ENCODE assay signal across 8 cellular contexts in genomic region chr1:35030338-35031102, GRCh38. TPM values are rescaled to one million over a fixed set of nuclear protein-coding genes. Genes with fewer than 3 reads are reported as not detected.
DNase-seq lines count a peak whose midpoint lies in the region; ATAC-seq and TF ChIP-seq lines count a peak whose summit lies in the region.

No MANE protein-coding gene starts in this region.

- peaks cover 35% of the 10 kb centered on the region for H3K4me1 Mint-ChIP-seq in activated CD4-positive, alpha-beta T cell treated with anti-CD3 and anti-CD28 coated beads, Interleukin-2, amount 10 ng/mL, durations not matched to agents 7 days and 5 days
- H3K4me1 Mint-ChIP-seq in glutamatergic neuron (ENCODE audit: low read depth, unreplicated experiment): peaks cover 5% of the 10 kb centered on the region

- H3K27ac Mint-ChIP-seq in activated CD4-positive, alpha-beta T cell treated with anti-CD3 and anti-CD28 coated beads, Interleukin-2, amount 10 ng/mL, durations not matched to agents 7 days and 5 days: peak overlapping the region; percentile 94
- peak overlapping the region; percentile 93 for H3K27ac Mint-ChIP-seq in glutamatergic neuron (ENCODE audit: unreplicated experiment)

- H3K4me3 ChIP-seq in skeletal muscle cell (ENCODE audit: low read depth, low read length): peak overlapping the region; percentile 88

- H3K36me3 Mint-ChIP-seq in activated CD4-positive, alpha-beta T cell treated with anti-CD3 and anti-CD28 coated beads, Interleukin-2, amount 10 ng/mL, durations not matched to agents 7 days and 5 days (ENCODE audit: low read depth): peaks cover 36% of the 10 kb centered on the region
- no peaks in the 10 kb centered on the region for H3K36me3 Mint-ChIP-seq in glutamatergic neuron (ENCODE audit: unreplicated experiment)

- TF ChIP-seq CTCF in VCaP (conservative IDR thresholded peaks at IDR 0.05): no peak
- TF ChIP-seq CTCF in glutamatergic neuron (IDR thresholded peaks at IDR 0.05; ENCODE audit: partially characterized antibody, unreplicated experiment): no peak

- H3K27ac ChIP-seq in VCaP: peak overlapping the region; percentile 93

- H3K9me3 Mint-ChIP-seq in activated CD4-positive, alpha-beta T cell treated with anti-CD3 and anti-CD28 coated beads, Interleukin-2, amount 10 ng/mL, durations not matched to agents 7 days and 5 days: peaks cover 3% of the 10 kb centered on the region
- peaks cover 10% of the 10 kb centered on the region for H3K9me3 Mint-ChIP-seq in glutamatergic neuron (ENCODE audit: unreplicated experiment)

- ATAC-seq in GM19023 (IDR thresholded peaks at IDR 0.05; ENCODE audit: unreplicated experiment): no peak

- POLR2A ChIA-PET in activated CD4-positive, alpha-beta T cell treated with anti-CD3 and anti-CD28 coated beads, Interleukin-2, amount 10 ng/mL, durations not matched to agents 7 days and 5 days (lab: Charles Lee): interaction anchor here (0.5 to 0.7 kb wide), 2 partner anchors 178 to 285 kb away, joined by 3 read pairs; no protein-coding TSS in a partner anchor

- H3K27me3 Mint-ChIP-seq in activated CD4-positive, alpha-beta T cell treated with anti-CD3 and anti-CD28 coated beads, Interleukin-2, amount 10 ng/mL, durations not matched to agents 7 days and 5 days: no peaks in the 10 kb centered on the region
- H3K27me3 Mint-ChIP-seq in glutamatergic neuron (ENCODE audit: unreplicated experiment): peaks cover 5% of the 10 kb centered on the region

- no peak for DNase-seq in activated CD4-positive, alpha-beta T cell treated with anti-CD3 and anti-CD28 coated beads, Interleukin-2, amount 10 ng/mL, durations not matched to agents 7 days and 5 days
- DNase-seq in activated CD4-positive, alpha-beta T cell treated with anti-CD3 and anti-CD28 coated beads, Interleukin-2, amount 50 U/mL, for 48 hours: no peak
- DNase-seq in glutamatergic neuron (no peak), skeletal muscle cell (ENCODE audit: low read depth) (no peak), ecto neural progenitor cell (ENCODE audit: low spot score) (no peak), HPDE6-E6E7 (ENCODE audit: extremely low spot score) (no peak)

- H3K4me3 Mint-ChIP-seq in activated CD4-positive, alpha-beta T cell treated with anti-CD3 and anti-CD28 coated beads, Interleukin-2, amount 10 ng/mL, durations not matched to agents 7 days and 5 days: peak overlapping the region; percentile 96
- peak overlapping the region; percentile 94 for H3K4me3 Mint-ChIP-seq in glutamatergic neuron (ENCODE audit: unreplicated experiment)

- CTCF ChIA-PET in activated CD4-positive, alpha-beta T cell treated with anti-CD3 and anti-CD28 coated beads, Interleukin-2, amount 10 ng/mL, durations not matched to agents 7 days and 5 days (lab: Charles Lee): interaction anchor here (0.6 to 1.7 kb wide), 4 partner anchors 11 to 1500 kb away, joined by 3 to 5 read pairs (median 4); partner anchors contain the start of gene TMEM35B

RNA-seq across cellular contexts. Expression of gene ZMYM6, which starts 1.2 kb away (rescaled TPM):
- total RNA-seq in activated CD4-positive, alpha-beta T cell treated with anti-CD3 and anti-CD28 coated beads, Interleukin-2, amount 10 ng/mL, durations not matched to agents 7 days and 5 days: 10 to 100 TPM; 21.2 to 24.3 TPM
- 25.1 TPM for total RNA-seq in glutamatergic neuron (ENCODE audit: unreplicated experiment)

RNA-seq across cellular contexts. Expression of gene TMEM35B, which starts 45.4 kb away (rescaled TPM):
- 10 to 100 TPM; 34.5 to 35.9 TPM for total RNA-seq in activated CD4-positive, alpha-beta T cell treated with anti-CD3 and anti-CD28 coated beads, Interleukin-2, amount 10 ng/mL, durations not matched to agents 7 days and 5 days
- total RNA-seq in glutamatergic neuron (ENCODE audit: unreplicated experiment): not detected

RNA-seq across cellular contexts. Expression of gene ZMYM1, which starts 48.7 kb away (rescaled TPM):
- 10 to 100 TPM; 16.8 to 17.1 TPM for total RNA-seq in activated CD4-positive, alpha-beta T cell treated with anti-CD3 and anti-CD28 coated beads, Interleukin-2, amount 10 ng/mL, durations not matched to agents 7 days and 5 days
- 12.1 TPM for total RNA-seq in glutamatergic neuron (ENCODE audit: unreplicated experiment)

Comparison
In these comparisons a context has a peak if more than half of its experiments do, and no peak if none do; other contexts are left out.
1. RNA of gene TMEM35B, which starts 45.4 kb away (total RNA-seq): 34.5 to 35.9 TPM in activated CD4-positive, alpha-beta T cell treated with anti-CD3 and anti-CD28 coated beads, Interleukin-2, amount 10 ng/mL, durations not matched to agents 7 days and 5 days; not detected in glutamatergic neuron (single experiment); every median in the first group is over 10 times any median in the second.